Comparison of ENCODE assay signal across 1 cellular context in the genomic region with DNA sequence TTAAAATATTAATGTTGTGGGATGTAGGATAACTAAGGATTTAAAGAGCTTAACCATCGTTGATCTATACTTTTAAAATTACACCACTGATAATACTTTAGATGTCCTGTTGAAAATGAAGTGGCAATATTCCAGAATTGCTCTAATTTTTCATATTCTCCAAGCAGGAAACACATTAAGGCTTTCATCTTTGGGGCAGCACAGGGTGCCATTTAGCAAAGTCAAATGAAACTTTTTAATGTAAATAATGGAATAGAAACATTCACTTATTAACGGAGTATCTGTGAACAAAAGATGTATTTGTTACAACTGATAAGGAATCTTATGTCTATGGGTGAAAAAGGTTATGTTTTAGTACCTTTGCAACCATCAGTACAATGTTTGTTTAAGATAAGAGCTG.
TF ChIP-seq lines count a peak whose summit lies in the region.

No MANE protein-coding gene starts in this region.

TF ChIP-seq in K562, 482 proteins besides CTCF, POLR2A, EP300 and RAD21 (continued from another document):
- TF ChIP-seq, protein P1, sequence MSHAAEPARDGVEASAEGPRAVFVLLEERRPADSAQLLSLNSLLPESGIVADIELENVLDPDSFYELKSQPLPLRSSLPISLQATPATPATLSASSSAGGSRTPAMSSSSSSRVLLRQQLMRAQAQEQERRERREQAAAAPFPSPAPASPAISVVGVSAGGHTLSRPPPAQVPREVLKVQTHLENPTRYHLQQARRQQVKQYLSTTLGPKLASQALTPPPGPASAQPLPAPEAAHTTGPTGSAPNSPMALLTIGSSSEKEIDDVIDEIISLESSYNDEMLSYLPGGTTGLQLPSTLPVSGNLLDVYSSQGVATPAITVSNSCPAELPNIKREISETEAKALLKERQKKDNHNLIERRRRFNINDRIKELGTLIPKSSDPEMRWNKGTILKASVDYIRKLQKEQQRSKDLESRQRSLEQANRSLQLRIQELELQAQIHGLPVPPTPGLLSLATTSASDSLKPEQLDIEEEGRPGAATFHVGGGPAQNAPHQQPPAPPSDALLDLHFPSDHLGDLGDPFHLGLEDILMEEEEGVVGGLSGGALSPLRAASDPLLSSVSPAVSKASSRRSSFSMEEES (CRISPR knock-in tag; IDR thresholded peaks at IDR 0.05) = no peak
- TF ChIP-seq, protein P2, sequence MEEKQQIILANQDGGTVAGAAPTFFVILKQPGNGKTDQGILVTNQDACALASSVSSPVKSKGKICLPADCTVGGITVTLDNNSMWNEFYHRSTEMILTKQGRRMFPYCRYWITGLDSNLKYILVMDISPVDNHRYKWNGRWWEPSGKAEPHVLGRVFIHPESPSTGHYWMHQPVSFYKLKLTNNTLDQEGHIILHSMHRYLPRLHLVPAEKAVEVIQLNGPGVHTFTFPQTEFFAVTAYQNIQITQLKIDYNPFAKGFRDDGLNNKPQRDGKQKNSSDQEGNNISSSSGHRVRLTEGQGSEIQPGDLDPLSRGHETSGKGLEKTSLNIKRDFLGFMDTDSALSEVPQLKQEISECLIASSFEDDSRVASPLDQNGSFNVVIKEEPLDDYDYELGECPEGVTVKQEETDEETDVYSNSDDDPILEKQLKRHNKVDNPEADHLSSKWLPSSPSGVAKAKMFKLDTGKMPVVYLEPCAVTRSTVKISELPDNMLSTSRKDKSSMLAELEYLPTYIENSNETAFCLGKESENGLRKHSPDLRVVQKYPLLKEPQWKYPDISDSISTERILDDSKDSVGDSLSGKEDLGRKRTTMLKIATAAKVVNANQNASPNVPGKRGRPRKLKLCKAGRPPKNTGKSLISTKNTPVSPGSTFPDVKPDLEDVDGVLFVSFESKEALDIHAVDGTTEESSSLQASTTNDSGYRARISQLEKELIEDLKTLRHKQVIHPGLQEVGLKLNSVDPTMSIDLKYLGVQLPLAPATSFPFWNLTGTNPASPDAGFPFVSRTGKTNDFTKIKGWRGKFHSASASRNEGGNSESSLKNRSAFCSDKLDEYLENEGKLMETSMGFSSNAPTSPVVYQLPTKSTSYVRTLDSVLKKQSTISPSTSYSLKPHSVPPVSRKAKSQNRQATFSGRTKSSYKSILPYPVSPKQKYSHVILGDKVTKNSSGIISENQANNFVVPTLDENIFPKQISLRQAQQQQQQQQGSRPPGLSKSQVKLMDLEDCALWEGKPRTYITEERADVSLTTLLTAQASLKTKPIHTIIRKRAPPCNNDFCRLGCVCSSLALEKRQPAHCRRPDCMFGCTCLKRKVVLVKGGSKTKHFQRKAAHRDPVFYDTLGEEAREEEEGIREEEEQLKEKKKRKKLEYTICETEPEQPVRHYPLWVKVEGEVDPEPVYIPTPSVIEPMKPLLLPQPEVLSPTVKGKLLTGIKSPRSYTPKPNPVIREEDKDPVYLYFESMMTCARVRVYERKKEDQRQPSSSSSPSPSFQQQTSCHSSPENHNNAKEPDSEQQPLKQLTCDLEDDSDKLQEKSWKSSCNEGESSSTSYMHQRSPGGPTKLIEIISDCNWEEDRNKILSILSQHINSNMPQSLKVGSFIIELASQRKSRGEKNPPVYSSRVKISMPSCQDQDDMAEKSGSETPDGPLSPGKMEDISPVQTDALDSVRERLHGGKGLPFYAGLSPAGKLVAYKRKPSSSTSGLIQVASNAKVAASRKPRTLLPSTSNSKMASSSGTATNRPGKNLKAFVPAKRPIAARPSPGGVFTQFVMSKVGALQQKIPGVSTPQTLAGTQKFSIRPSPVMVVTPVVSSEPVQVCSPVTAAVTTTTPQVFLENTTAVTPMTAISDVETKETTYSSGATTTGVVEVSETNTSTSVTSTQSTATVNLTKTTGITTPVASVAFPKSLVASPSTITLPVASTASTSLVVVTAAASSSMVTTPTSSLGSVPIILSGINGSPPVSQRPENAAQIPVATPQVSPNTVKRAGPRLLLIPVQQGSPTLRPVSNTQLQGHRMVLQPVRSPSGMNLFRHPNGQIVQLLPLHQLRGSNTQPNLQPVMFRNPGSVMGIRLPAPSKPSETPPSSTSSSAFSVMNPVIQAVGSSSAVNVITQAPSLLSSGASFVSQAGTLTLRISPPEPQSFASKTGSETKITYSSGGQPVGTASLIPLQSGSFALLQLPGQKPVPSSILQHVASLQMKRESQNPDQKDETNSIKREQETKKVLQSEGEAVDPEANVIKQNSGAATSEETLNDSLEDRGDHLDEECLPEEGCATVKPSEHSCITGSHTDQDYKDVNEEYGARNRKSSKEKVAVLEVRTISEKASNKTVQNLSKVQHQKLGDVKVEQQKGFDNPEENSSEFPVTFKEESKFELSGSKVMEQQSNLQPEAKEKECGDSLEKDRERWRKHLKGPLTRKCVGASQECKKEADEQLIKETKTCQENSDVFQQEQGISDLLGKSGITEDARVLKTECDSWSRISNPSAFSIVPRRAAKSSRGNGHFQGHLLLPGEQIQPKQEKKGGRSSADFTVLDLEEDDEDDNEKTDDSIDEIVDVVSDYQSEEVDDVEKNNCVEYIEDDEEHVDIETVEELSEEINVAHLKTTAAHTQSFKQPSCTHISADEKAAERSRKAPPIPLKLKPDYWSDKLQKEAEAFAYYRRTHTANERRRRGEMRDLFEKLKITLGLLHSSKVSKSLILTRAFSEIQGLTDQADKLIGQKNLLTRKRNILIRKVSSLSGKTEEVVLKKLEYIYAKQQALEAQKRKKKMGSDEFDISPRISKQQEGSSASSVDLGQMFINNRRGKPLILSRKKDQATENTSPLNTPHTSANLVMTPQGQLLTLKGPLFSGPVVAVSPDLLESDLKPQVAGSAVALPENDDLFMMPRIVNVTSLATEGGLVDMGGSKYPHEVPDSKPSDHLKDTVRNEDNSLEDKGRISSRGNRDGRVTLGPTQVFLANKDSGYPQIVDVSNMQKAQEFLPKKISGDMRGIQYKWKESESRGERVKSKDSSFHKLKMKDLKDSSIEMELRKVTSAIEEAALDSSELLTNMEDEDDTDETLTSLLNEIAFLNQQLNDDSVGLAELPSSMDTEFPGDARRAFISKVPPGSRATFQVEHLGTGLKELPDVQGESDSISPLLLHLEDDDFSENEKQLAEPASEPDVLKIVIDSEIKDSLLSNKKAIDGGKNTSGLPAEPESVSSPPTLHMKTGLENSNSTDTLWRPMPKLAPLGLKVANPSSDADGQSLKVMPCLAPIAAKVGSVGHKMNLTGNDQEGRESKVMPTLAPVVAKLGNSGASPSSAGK (IDR thresholded peaks at IDR 0.05) = peak; percentile 26; the same call in 1 of the 2 replicates
- TF ChIP-seq, protein P3, sequence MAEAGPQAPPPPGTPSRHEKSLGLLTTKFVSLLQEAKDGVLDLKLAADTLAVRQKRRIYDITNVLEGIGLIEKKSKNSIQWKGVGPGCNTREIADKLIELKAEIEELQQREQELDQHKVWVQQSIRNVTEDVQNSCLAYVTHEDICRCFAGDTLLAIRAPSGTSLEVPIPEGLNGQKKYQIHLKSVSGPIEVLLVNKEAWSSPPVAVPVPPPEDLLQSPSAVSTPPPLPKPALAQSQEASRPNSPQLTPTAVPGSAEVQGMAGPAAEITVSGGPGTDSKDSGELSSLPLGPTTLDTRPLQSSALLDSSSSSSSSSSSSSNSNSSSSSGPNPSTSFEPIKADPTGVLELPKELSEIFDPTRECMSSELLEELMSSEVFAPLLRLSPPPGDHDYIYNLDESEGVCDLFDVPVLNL (CRISPR knock-in tag; IDR thresholded peaks at IDR 0.05; ENCODE audit: low read depth) = no peak
- TF ChIP-seq ZNF253 (CRISPR knock-in tag; conservative IDR thresholded peaks at IDR 0.05) (peak; percentile 63; the same call in 1 of the 2 replicates), ZKSCAN3 (CRISPR knock-in tag; IDR thresholded peaks at IDR 0.05) (no peak), NFATC3 (IDR thresholded peaks at IDR 0.05) (no peak), XRCC4 (IDR thresholded peaks at IDR 0.05; ENCODE audit: extremely low read depth, insufficient read depth, insufficient read length) (no peak)
- TF ChIP-seq, protein P4, sequence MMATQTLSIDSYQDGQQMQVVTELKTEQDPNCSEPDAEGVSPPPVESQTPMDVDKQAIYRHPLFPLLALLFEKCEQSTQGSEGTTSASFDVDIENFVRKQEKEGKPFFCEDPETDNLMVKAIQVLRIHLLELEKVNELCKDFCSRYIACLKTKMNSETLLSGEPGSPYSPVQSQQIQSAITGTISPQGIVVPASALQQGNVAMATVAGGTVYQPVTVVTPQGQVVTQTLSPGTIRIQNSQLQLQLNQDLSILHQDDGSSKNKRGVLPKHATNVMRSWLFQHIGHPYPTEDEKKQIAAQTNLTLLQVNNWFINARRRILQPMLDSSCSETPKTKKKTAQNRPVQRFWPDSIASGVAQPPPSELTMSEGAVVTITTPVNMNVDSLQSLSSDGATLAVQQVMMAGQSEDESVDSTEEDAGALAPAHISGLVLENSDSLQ (IDR thresholded peaks at IDR 0.05) = no peak
- TF ChIP-seq, protein P5, sequence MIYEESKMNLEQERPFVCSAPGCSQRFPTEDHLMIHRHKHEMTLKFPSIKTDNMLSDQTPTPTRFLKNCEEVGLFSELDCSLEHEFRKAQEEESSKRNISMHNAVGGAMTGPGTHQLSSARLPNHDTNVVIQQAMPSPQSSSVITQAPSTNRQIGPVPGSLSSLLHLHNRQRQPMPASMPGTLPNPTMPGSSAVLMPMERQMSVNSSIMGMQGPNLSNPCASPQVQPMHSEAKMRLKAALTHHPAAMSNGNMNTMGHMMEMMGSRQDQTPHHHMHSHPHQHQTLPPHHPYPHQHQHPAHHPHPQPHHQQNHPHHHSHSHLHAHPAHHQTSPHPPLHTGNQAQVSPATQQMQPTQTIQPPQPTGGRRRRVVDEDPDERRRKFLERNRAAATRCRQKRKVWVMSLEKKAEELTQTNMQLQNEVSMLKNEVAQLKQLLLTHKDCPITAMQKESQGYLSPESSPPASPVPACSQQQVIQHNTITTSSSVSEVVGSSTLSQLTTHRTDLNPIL (CRISPR knock-in tag; IDR thresholded peaks at IDR 0.05) = no peak
- TF ChIP-seq, protein P6, sequence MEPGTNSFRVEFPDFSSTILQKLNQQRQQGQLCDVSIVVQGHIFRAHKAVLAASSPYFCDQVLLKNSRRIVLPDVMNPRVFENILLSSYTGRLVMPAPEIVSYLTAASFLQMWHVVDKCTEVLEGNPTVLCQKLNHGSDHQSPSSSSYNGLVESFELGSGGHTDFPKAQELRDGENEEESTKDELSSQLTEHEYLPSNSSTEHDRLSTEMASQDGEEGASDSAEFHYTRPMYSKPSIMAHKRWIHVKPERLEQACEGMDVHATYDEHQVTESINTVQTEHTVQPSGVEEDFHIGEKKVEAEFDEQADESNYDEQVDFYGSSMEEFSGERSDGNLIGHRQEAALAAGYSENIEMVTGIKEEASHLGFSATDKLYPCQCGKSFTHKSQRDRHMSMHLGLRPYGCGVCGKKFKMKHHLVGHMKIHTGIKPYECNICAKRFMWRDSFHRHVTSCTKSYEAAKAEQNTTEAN (CRISPR knock-in tag; IDR thresholded peaks at IDR 0.05) = no peak
- TF ChIP-seq, protein P7, sequence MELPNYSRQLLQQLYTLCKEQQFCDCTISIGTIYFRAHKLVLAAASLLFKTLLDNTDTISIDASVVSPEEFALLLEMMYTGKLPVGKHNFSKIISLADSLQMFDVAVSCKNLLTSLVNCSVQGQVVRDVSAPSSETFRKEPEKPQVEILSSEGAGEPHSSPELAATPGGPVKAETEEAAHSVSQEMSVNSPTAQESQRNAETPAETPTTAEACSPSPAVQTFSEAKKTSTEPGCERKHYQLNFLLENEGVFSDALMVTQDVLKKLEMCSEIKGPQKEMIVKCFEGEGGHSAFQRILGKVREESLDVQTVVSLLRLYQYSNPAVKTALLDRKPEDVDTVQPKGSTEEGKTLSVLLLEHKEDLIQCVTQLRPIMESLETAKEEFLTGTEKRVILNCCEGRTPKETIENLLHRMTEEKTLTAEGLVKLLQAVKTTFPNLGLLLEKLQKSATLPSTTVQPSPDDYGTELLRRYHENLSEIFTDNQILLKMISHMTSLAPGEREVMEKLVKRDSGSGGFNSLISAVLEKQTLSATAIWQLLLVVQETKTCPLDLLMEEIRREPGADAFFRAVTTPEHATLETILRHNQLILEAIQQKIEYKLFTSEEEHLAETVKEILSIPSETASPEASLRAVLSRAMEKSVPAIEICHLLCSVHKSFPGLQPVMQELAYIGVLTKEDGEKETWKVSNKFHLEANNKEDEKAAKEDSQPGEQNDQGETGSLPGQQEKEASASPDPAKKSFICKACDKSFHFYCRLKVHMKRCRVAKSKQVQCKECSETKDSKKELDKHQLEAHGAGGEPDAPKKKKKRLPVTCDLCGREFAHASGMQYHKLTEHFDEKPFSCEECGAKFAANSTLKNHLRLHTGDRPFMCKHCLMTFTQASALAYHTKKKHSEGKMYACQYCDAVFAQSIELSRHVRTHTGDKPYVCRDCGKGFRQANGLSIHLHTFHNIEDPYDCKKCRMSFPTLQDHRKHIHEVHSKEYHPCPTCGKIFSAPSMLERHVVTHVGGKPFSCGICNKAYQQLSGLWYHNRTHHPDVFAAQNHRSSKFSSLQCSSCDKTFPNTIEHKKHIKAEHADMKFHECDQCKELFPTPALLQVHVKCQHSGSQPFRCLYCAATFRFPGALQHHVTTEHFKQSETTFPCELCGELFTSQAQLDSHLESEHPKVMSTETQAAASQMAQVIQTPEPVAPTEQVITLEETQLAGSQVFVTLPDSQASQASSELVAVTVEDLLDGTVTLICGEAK (IDR thresholded peaks at IDR 0.05) = no peak
- TF ChIP-seq, protein P7 (CRISPR knock-in tag; IDR thresholded peaks at IDR 0.05) = no peak
